Comparison of ENCODE assay signal across 18 cellular contexts in genomic region chr1:31507221-31507620, GRCh38.
DNase-seq lines count a peak whose midpoint lies in the region; TF ChIP-seq lines count a peak whose summit lies in the region.
"Had no signal": no experiment of that assay in that cellular context is flagged by ENCODE, and none has a peak within 500 bp of the region (broad histone marks: within the 10 kb centered on the region; RNA-seq: fewer than 3 reads in every experiment).

No MANE protein-coding gene starts in this region.

- H4K20me1 ChIP-seq in BLaER1 treated with 17β-estradiol and CSF1 and Interleukin-3, amounts not matched to agents 10 nM and 100 nM: 0 out of 22 replicates have a peak, but pooled peaks cover 0 to 4% (median 0%) of the 10 kb centered on the region in 11 experiments

- H3K27me3 ChIP-seq in BLaER1 treated with 17β-estradiol and CSF1 and Interleukin-3, amounts not matched to agents 10 nM and 100 nM: 0 out of 22 replicates have a peak, but pooled peaks cover 0 to 11% (median 0%) of the 10 kb centered on the region in 11 experiments
- H3K27me3 ChIP-seq in neuronal stem cell (ENCODE audit: control insufficient read depth in 3 of 3, insufficient read depth in 3 of 3, low read depth in 1 of 3, low read length in 3 of 3) (peaks cover 0 to 19% (median 0%) of the 10 kb centered on the region in 3 experiments), tibial nerve (peaks cover 0 to 8% of the 10 kb centered on the region in 2 donors)

- TF ChIP-seq CTCF in tibial nerve (IDR thresholded peaks at IDR 0.05): no peak

- peak; percentile 45 for DNase-seq in NCI-H69 (lab: John Stamatoyannopoulos, UW)
- DNase-seq in neuronal stem cell (ENCODE audit: low spot score): no peak
- no peak for DNase-seq in CD1c-positive myeloid dendritic cell (ENCODE audit: extremely low spot score)
- DNase-seq in Ammon's horn (ENCODE audit: low spot score): no peak
- DNase-seq in tibial nerve (ENCODE audit: low spot score in 2 of 2): no peak
- DNase-seq: C1 segment of cervical spinal cord, DMS79, NCI-H1105, NCI-H1694 treated with DMSO at 0.1 percent for 48 hours, NCI-H774, PC-3, RPMI8226, SIG-M5, T-cell had no signal

- no peak overlapping the region for H3K4ac ChIP-seq in neuronal stem cell (ENCODE audit: low read length)

- H3K18ac ChIP-seq in neuronal stem cell (ENCODE audit: low read length): no peak overlapping the region

- H3K14ac ChIP-seq in neuronal stem cell (ENCODE audit: low read length): no peak overlapping the region

- no peak overlapping the region for H2AK5ac ChIP-seq in neuronal stem cell (ENCODE audit: low read depth, low read length)

- H2AFZ ChIP-seq in neuronal stem cell (ENCODE audit: low read length): no peak overlapping the region
- H2AFZ ChIP-seq: GM23338 had no signal

- H3K27ac ChIP-seq in BLaER1 treated with 17β-estradiol and CSF1 and Interleukin-3, amounts not matched to agents 10 nM and 100 nM: peak overlapping the region in 8 of 11 experiments; percentile 37 to 85 (median 60); a peak in 15 of 22 replicates
- H3K27ac ChIP-seq in neuronal stem cell (replicated peaks; ENCODE audit: low read length) (no peak overlapping the region), tibial nerve (no peak overlapping the region)
- H3K27ac ChIP-seq: A549 had no signal

- WGBS in neuronal stem cell (ENCODE audit: extremely low coverage in 2 of 2, insufficient read length in 2 of 2, insufficient replicate concordance in 1 of 2), 2 donors: no CpG with 5 or more reads among the region's 9 CpGs
- 72 to 76% methylated on average over 7 to 9 of the region's 9 CpGs for WGBS in tibial nerve, 2 donors

- H4K91ac ChIP-seq in neuronal stem cell (ENCODE audit: low read depth, low read length, poor library complexity): no peak overlapping the region

- peak overlapping the region in 3 of 10 experiments; percentile 44 to 62 (median 50); a peak in 4 of 20 replicates for H3K4me3 ChIP-seq in BLaER1 treated with 17β-estradiol and CSF1 and Interleukin-3, amounts not matched to agents 10 nM and 100 nM
- no peak overlapping the region for H3K4me3 ChIP-seq in neuronal stem cell (ENCODE audit: low read length in 2 of 2)
- H3K4me3 ChIP-seq in tibial nerve: no peak overlapping the region
- H3K4me3 ChIP-seq: A549, GM23338 had no signal

- TF ChIP-seq POLR2A in GM18526 (IDR thresholded peaks at IDR 0.05; ENCODE audit: extremely low read depth, insufficient read length) (peak; percentile 22), tibial nerve (IDR thresholded peaks at IDR 0.05) (no peak)

- H3K23ac ChIP-seq in neuronal stem cell (ENCODE audit: low read depth, low read length, poor library complexity): peak overlapping the region; percentile 77

- no peaks in the 10 kb centered on the region for H3K79me1 ChIP-seq in neuronal stem cell (ENCODE audit: low read depth, low read length)

- no peaks in the 10 kb centered on the region; a peak in 2 of 22 replicates for H3K36me3 ChIP-seq in BLaER1 treated with 17β-estradiol and CSF1 and Interleukin-3, amounts not matched to agents 10 nM and 100 nM
- no peaks in the 10 kb centered on the region for H3K36me3 ChIP-seq in neuronal stem cell (replicated peaks in 1 of 2; ENCODE audit: control insufficient read depth in 2 of 2, insufficient read depth in 2 of 2, low read length in 2 of 2)
- no peaks in the 10 kb centered on the region for H3K36me3 ChIP-seq in tibial nerve

- peaks cover 0 to 7% (median under 1%) of the 10 kb centered on the region in 11 experiments; a peak in 10 of 22 replicates for H3K9me3 ChIP-seq in BLaER1 treated with 17β-estradiol and CSF1 and Interleukin-3, amounts not matched to agents 10 nM and 100 nM (replicated peaks in 1 of 11)
- H3K9me3 ChIP-seq in neuronal stem cell (replicated peaks in 1 of 2; ENCODE audit: control insufficient read depth in 2 of 2, insufficient read depth in 1 of 2, low read depth in 1 of 2, low read length in 2 of 2) (no peaks in the 10 kb centered on the region), tibial nerve (no peaks in the 10 kb centered on the region)
- H3K9me3 ChIP-seq: A549 had no signal

- H4K8ac ChIP-seq in neuronal stem cell (ENCODE audit: low read depth, low read length): no peak overlapping the region

- H3K9ac ChIP-seq in BLaER1 treated with 17β-estradiol and CSF1 and Interleukin-3, amounts not matched to agents 10 nM and 100 nM: peak overlapping the region in 4 of 11 experiments; percentile 16 to 73 (median 66); a peak in 5 of 22 replicates
- no peak overlapping the region for H3K9ac ChIP-seq in neuronal stem cell (ENCODE audit: low read depth, low read length, poor library complexity)

- no peak for TF ChIP-seq EP300 in tibial nerve (IDR thresholded peaks at IDR 0.05)

- peak overlapping the region; percentile 59 for H2BK15ac ChIP-seq in neuronal stem cell (ENCODE audit: low read length)

- no peak overlapping the region for H2BK5ac ChIP-seq in neuronal stem cell (ENCODE audit: low read length)

- no peak overlapping the region for H2BK12ac ChIP-seq in neuronal stem cell (ENCODE audit: low read length)

- peak overlapping the region; percentile 61 to 93 (median 84) for H3K4me2 ChIP-seq in BLaER1 treated with 17β-estradiol and CSF1 and Interleukin-3, amounts not matched to agents 10 nM and 100 nM
- H3K4me2 ChIP-seq in neuronal stem cell (ENCODE audit: insufficient read depth, low read length, poor library complexity, severe bottlenecking): no peak overlapping the region
- H3K4me2 ChIP-seq: A549, GM23338 had no signal

- H2BK120ac ChIP-seq in neuronal stem cell (ENCODE audit: low read depth, low read length): no peak overlapping the region

- peaks cover 58 to 96% (median 90%) of the 10 kb centered on the region in 10 experiments for H3K4me1 ChIP-seq in BLaER1 treated with 17β-estradiol and CSF1 and Interleukin-3, amounts not matched to agents 10 nM and 100 nM
- peaks cover 0 to 13% of the 10 kb centered on the region in 2 donors for H3K4me1 ChIP-seq in neuronal stem cell (ENCODE audit: control insufficient read depth in 2 of 2, insufficient read depth in 1 of 2, low read depth in 1 of 2, low read length in 2 of 2)
- no peaks in the 10 kb centered on the region for H3K4me1 ChIP-seq in tibial nerve

Comparison
In these comparisons a context has a peak if more than half of its experiments do, and no peak if none do; other contexts are left out.
1. H3K27ac ChIP-seq: peak in BLaER1 treated with 17β-estradiol and CSF1 and Interleukin-3, amounts not matched to agents 10 nM and 100 nM (8 of 11); none in neuronal stem cell (single experiment) and tibial nerve (0 of 4).